In genomic region chr12:6923003-6923732, GRCh38 we compare ENCODE assay signal across 1 cellular context.
TF ChIP-seq lines count a peak whose summit lies in the region.

No MANE protein-coding gene starts in this region.

TF ChIP-seq in K562, 482 proteins besides CTCF, POLR2A, EP300 and RAD21:
- TF ChIP-seq ZNF398 (CRISPR knock-in tag; IDR thresholded peaks at IDR 0.05) (no peak), ADNP (tag; IDR thresholded peaks at IDR 0.05) (no peak), SMAD2 (IDR thresholded peaks at IDR 0.05; ENCODE audit: low read depth, low read length) (no peak), CSDE1 (IDR thresholded peaks at IDR 0.05) (no peak), ZNF263 (CRISPR knock-in tag; IDR thresholded peaks at IDR 0.05; ENCODE audit: borderline replicate concordance) (no peak), RBM15 (IDR thresholded peaks at IDR 0.05; ENCODE audit: insufficient read depth, low read length) (no peak), CBFB (CRISPR knock-in tag; IDR thresholded peaks at IDR 0.05) (no peak), NONO (IDR thresholded peaks at IDR 0.05; ENCODE audit: low read depth in 2 of 2, low read length in 1 of 2) (no peak), TCF15 (CRISPR knock-in tag; IDR thresholded peaks at IDR 0.05) (no peak), MAZ (CRISPR knock-in tag; conservative IDR thresholded peaks at IDR 0.05 in 1 of 2, IDR thresholded peaks at IDR 0.05 in 1 of 2) (no peak), POU5F1 (IDR thresholded peaks at IDR 0.05; ENCODE audit: borderline replicate concordance, low read depth, low read length, partially characterized antibody) (no peak), MECOM (CRISPR knock-in tag; IDR thresholded peaks at IDR 0.05) (no peak), MTA2 (IDR thresholded peaks at IDR 0.05; ENCODE audit: low read depth) (no peak), ERF (CRISPR knock-in tag; IDR thresholded peaks at IDR 0.05) (no peak), OTX1 (CRISPR knock-in tag; IDR thresholded peaks at IDR 0.05) (no peak), MEF2A (IDR thresholded peaks at IDR 0.05; ENCODE audit: control insufficient read depth, low read depth, low read length) (no peak), MYBL2 (IDR thresholded peaks at IDR 0.05; ENCODE audit: low read depth) (no peak), MYBL2 (CRISPR knock-in tag; IDR thresholded peaks at IDR 0.05; ENCODE audit: borderline replicate concordance) (no peak), ATF3 (IDR thresholded peaks at IDR 0.05) (no peak), ATF3 (CRISPR knock-in tag; conservative IDR thresholded peaks at IDR 0.05) (no peak)
